ENCODE assay signal across 10 cellular contexts in the genomic region with DNA sequence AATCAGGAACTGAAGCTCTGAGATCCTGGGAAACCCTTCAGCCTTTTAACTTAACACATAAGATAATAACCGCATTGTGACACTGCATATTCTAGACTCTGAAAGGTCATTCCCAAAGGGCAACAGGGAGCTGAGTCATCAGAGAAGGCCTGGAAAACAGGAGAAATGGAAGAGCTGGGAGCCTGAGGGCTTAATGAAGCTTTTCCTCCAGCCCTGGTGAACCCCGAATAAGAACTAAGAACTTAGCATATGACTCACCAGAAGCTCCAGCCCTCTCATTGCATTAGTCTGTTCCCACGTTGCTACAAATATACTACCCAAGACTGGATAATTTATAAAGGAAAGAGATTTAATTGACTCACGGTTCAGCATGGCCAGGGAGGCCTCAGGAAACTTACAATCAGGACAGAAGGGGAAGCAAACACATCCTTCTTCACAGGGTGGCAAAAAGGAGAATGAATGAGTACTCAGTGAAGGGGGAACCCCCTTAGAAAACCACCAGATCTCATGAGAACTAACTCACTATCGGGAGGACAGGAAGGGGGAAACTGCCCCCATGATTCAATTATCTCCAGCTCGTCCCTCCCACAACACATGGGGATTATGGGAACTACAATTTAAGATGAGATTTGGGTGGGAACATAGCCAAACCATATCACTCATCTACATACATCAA.
A peak's percentile ranks its signal among the peaks of the same experiment; 100 is the strongest.
DNase-seq lines count a peak whose midpoint lies in the region; ATAC-seq and TF ChIP-seq lines count a peak whose summit lies in the region.
"Had no signal": no experiment of that assay in that cellular context is flagged by ENCODE, and none has a peak within 500 bp of the region (broad histone marks: within the 10 kb centered on the region; RNA-seq: fewer than 3 reads in every experiment).

No MANE protein-coding gene starts in this region.

- H3K4me3 ChIP-seq in AG09309 (ENCODE audit: control insufficient read depth, low read depth, low read length) (no peak overlapping the region), NT2/D1 (ENCODE audit: insufficient read length, low read depth) (no peak overlapping the region), fibroblast of pulmonary artery (replicated peaks; ENCODE audit: low read depth, low read length) (no peak overlapping the region)
- H3K4me3 ChIP-seq: GM23338 had no signal

- TF ChIP-seq CTCF in AG09309 (IDR thresholded peaks at IDR 0.05; ENCODE audit: control insufficient read depth, insufficient read depth, low read depth, low read length, missing control alignments) (no peak), fibroblast of pulmonary artery (IDR thresholded peaks at IDR 0.05; ENCODE audit: low read length, missing control alignments) (no peak)

- H3K9ac ChIP-seq in NT2/D1 (ENCODE audit: insufficient read length, low read depth) = no peak overlapping the region

- H3K9me3 ChIP-seq in NT2/D1 (ENCODE audit: insufficient read depth, low read length) = no peaks in the 10 kb centered on the region

- no peaks in the 10 kb centered on the region for H3K27me3 ChIP-seq in NT2/D1 (ENCODE audit: insufficient read depth, insufficient read length)

- H3K4me1 ChIP-seq in NT2/D1 (ENCODE audit: insufficient read depth, insufficient read length) = no peaks in the 10 kb centered on the region

- ATAC-seq in GM21529 (IDR thresholded peaks at IDR 0.05; ENCODE audit: unreplicated experiment) (peak; percentile 71), left cardiac atrium (no peak)
- ATAC-seq: GM23338 had no signal

- peak; percentile 84 for DNase-seq in AG09309 (ENCODE audit: low read depth)
- DNase-seq in NT2/D1 (ENCODE audit: low read depth, low spot score) = peak; percentile 27
- peak; percentile 65 for DNase-seq in fibroblast of pulmonary artery (ENCODE audit: low read depth)
- DNase-seq in erythroblast (lab: John Stamatoyannopoulos, UW) = no peak
- no peak for DNase-seq in Kasumi-1 (lab: John Stamatoyannopoulos, UW)
- DNase-seq in C1 segment of cervical spinal cord (lab: John Stamatoyannopoulos, UW) = no peak
- DNase-seq in left cardiac atrium = no peak
- DNase-seq: CD4-positive, alpha-beta T cell had no signal

- no peak for TF ChIP-seq POLR2A in erythroblast (IDR thresholded peaks at IDR 0.05; ENCODE audit: low read length)

- intact Hi-C loops in left cardiac atrium (cut with DNase I) = no loop called here

- H3K36me3 ChIP-seq in NT2/D1 (ENCODE audit: insufficient read depth, insufficient read length, low read length) = no peaks in the 10 kb centered on the region

Comparison
In these comparisons a context has a peak if more than half of its experiments do, and no peak if none do; other contexts are left out.
1. DNase-seq: peak in AG09309 (single experiment), NT2/D1 (single experiment) and fibroblast of pulmonary artery (single experiment); none in erythroblast (0 of 2), Kasumi-1 (0 of 2), C1 segment of cervical spinal cord (0 of 14) and left cardiac atrium (single experiment).